8 cellular contexts compared by ENCODE assay signal in genomic region chr1:156502749-156503671, GRCh38. TPM values are rescaled to one million over a fixed set of nuclear protein-coding genes. Genes with fewer than 3 reads are reported as not detected.
DNase-seq lines count a peak whose midpoint lies in the region; ATAC-seq and TF ChIP-seq lines count a peak whose summit lies in the region.

No MANE protein-coding gene starts in this region.

- intact Hi-C loops in cardiac septum (cut with DNase I) = no loop called here

- ATAC-seq in GM18861 (IDR thresholded peaks at IDR 0.05; ENCODE audit: unreplicated experiment) (no peak), GM21360 (IDR thresholded peaks at IDR 0.05; ENCODE audit: unreplicated experiment) (no peak)

- H3K27me3 Mint-ChIP-seq in osteocyte (ENCODE audit: unreplicated experiment) = no peaks in the 10 kb centered on the region

- peak overlapping the region; percentile 99 for H3K27ac Mint-ChIP-seq in osteocyte (ENCODE audit: unreplicated experiment)

- in situ Hi-C loops in Caki2 (cut with HindIII; ENCODE audit: low pct_unique_long_range_greater_than_20kb, low sequenced_read_pairs) = no loop called here

- peaks cover 56% of the 10 kb centered on the region for H3K4me1 Mint-ChIP-seq in osteocyte (ENCODE audit: unreplicated experiment)

- peak overlapping the region; percentile 48 for H3K4me3 Mint-ChIP-seq in osteocyte (ENCODE audit: unreplicated experiment)

- no peak for TF ChIP-seq CTCF in osteocyte (IDR thresholded peaks at IDR 0.05)

- peak overlapping the region; percentile 68 for H3K27ac ChIP-seq in adipose tissue (ENCODE audit: low read depth, low read length)

- H3K9me3 Mint-ChIP-seq in osteocyte (ENCODE audit: unreplicated experiment) = no peaks in the 10 kb centered on the region

- no peaks in the 10 kb centered on the region for H3K36me3 Mint-ChIP-seq in osteocyte (ENCODE audit: unreplicated experiment)

- 13 to 24% (median 15%) methylated on average over 12 of the region's 12 CpGs for WGBS in adipose tissue, 3 donors

- peak; percentile 87 for DNase-seq in Caki2 (ENCODE audit: low read depth)
- peak; percentile 99 for DNase-seq in M059J (ENCODE audit: low read depth)
- DNase-seq in cardiac septum (ENCODE audit: low spot score) = peak; percentile 90
- no peak for DNase-seq in osteocyte (ENCODE audit: extremely low spot score, unreplicated experiment)
- no peak for DNase-seq in NCI-H1436 treated with DMSO at 0.1 percent for 48 hours (lab: John Stamatoyannopoulos, UW)

RNA-seq across cellular contexts. Expression of gene MEF2D, which starts 2.4 kb away (rescaled TPM):
- 2.7 and 6.2 TPM in 2 replicates for total RNA-seq in Caki2 (2014; rRNA removed; shearing (Covaris generic); ENCODE audit: low replicate concordance)
- total RNA-seq in M059J (2014; rRNA removed; shearing (Covaris generic)) = 10.6 and 26.3 TPM in 2 replicates
- 10 to 100 TPM; 13.4 to 28.7 (median 17.4) TPM for polyA plus RNA-seq in adipose tissue
- 93.1 TPM for total RNA-seq in cardiac septum
- 33.8 and 45.8 TPM in 2 replicates for total RNA-seq in osteocyte

Comparison
In these comparisons a context has a peak if more than half of its experiments do, and no peak if none do; other contexts are left out.
1. DNase-seq: peak in Caki2 (single experiment), M059J (single experiment) and cardiac septum (single experiment); none in osteocyte (single experiment) and NCI-H1436 treated with DMSO at 0.1 percent for 48 hours (single experiment).